8 cellular contexts compared by ENCODE assay signal in genomic region chr19:12550951-12551832, GRCh38. TPM values are rescaled to one million over a fixed set of nuclear protein-coding genes. Genes with fewer than 3 reads are reported as not detected.
DNase-seq lines count a peak whose midpoint lies in the region; ATAC-seq, FAIRE-seq and TF ChIP-seq lines count a peak whose summit lies in the region.

ZNF564 (minus strand) TSS chr19:12551482; CDS start chr19:12551332, 150 bp downstream.

- no peaks in the 10 kb centered on the region for H3K9me3 ChIP-seq in OCI-LY7 (ENCODE audit: low read length)
- H3K9me3 ChIP-seq in mucosa of descending colon, result no peaks in the 10 kb centered on the region

- peak within 1 kb of the TSS; percentile 82 for H3K4me2 ChIP-seq in OCI-LY7 (ENCODE audit: low read length)

- H3K27ac ChIP-seq in OCI-LY7 (ENCODE audit: low read depth, low read length, poor library complexity, severe bottlenecking) (peak within 1 kb of the TSS; percentile 78), epithelial cell of prostate (peak within 1 kb of the TSS; percentile 97)

- no peak for FAIRE-seq in D721Med (lab: Jason Lieb, UNC)

- POLR2A ChIA-PET in OCI-LY7 (lab: Charles Lee), result interaction anchor here (0.6 to 0.7 kb wide), 2 partner anchors 350 to 370 kb away, joined by 3 to 4 read pairs; no protein-coding TSS in a partner anchor

- H3K4me3 ChIP-seq in OCI-LY7 (ENCODE audit: low read depth, low read length, poor library complexity, severe bottlenecking), result peak within 1 kb of the TSS; percentile 95
- peak within 1 kb of the TSS; percentile 96 for H3K4me3 ChIP-seq in mucosa of descending colon

- H3K36me3 ChIP-seq in OCI-LY7 (ENCODE audit: insufficient read depth, low read length) (peaks cover 30% of the 10 kb centered on the region), mucosa of descending colon (ENCODE audit: low read depth) (no peaks in the 10 kb centered on the region)

- intact Hi-C loops in OCI-LY7 (cut with micrococcal nuclease; ENCODE audit: unreplicated experiment) (no loop called here), mucosa of descending colon (cut with DNase I, micrococcal nuclease) (no loop called here)

- peaks cover 25% of the 10 kb centered on the region for H3K79me2 ChIP-seq in OCI-LY7 (ENCODE audit: insufficient read depth, low read depth, low read length)

- CTCF ChIA-PET in OCI-LY7 (lab: Charles Lee; ENCODE audit: unreplicated experiment), result no interaction called here

- H4K20me1 ChIP-seq in OCI-LY7 (ENCODE audit: insufficient read depth, low read length), result no peaks in the 10 kb centered on the region

- ATAC-seq in GM21526 (IDR thresholded peaks at IDR 0.05; ENCODE audit: low FRiP score, unreplicated experiment), result peak; percentile 94
- ATAC-seq in mucosa of descending colon, result peak; percentile 96

- H2AFZ ChIP-seq in OCI-LY7 (ENCODE audit: low read length), result peak within 1 kb of the TSS; percentile 93

- peaks cover 15% of the 10 kb centered on the region for H3K4me1 ChIP-seq in OCI-LY7 (ENCODE audit: insufficient read depth, low read length, poor library complexity, severe bottlenecking)
- peaks cover 12% of the 10 kb centered on the region for H3K4me1 ChIP-seq in mucosa of descending colon (ENCODE audit: low read depth)

- DNase-seq in D721Med (ENCODE audit: insufficient read length, low spot score) (peak; percentile 87), HuH-7.5 (ENCODE audit: low spot score) (peak; percentile 97), OCI-LY7 (ENCODE audit: low spot score) (peak; percentile 99), activated T-cell treated with anti-CD3 and anti-CD28 coated beads for 24 hours (ENCODE audit: low read depth) (peak; percentile 91), epithelial cell of prostate (ENCODE audit: low read depth, low spot score) (peak; percentile 93), mucosa of descending colon (peak; percentile 92 to 97 (median 96))
- DNase-seq in stimulated activated CD8-positive, alpha-beta memory T cell treated with anti-CD3 and anti-CD28 coated beads, Interleukin-4, amount 100 ng/mL, for 24 hours (ENCODE audit: low read depth), result peak; percentile 85

- BruUV-seq in OCI-LY7 (replicated peaks; lab: Mats Ljungman, UMichigan), result TSS peak; percentile 67

- TF ChIP-seq CTCF in D721Med (IDR thresholded peaks at IDR 0.05; ENCODE audit: insufficient read depth, missing control alignments) (no peak), OCI-LY7 (conservative IDR thresholded peaks at IDR 0.05; ENCODE audit: low read length) (no peak), mucosa of descending colon (IDR thresholded peaks at IDR 0.05) (no peak)

- no peaks in the 10 kb centered on the region for H3K9me2 ChIP-seq in OCI-LY7 (ENCODE audit: insufficient read depth, low read length)

RNA-seq across cellular contexts. Expression of gene ZNF564, which starts in this region (rescaled TPM):
- total RNA-seq in OCI-LY7 (2014; rRNA removed; shearing (Covaris generic)), result 6.6 and 8.0 TPM in 2 replicates
- total RNA-seq in OCI-LY7 (2022) (13.1 and 16.5 TPM in 2 replicates), mucosa of descending colon (10 to 100 TPM; 13.9 to 22.5 (median 21.2) TPM)

Comparison
In these comparisons a context has a peak if more than half of its experiments do, and no peak if none do; other contexts are left out.
1. Peak in every context shown above with its lines: DNase-seq, ATAC-seq, H3K4me3 ChIP-seq and H3K27ac ChIP-seq.